ENCODE assay signal across 1 cellular context in genomic region chr6:26522488-26523228, GRCh38.
TF ChIP-seq lines count a peak whose summit lies in the region.
"Not testable (repeated sequence)": the region's sequence is repeated elsewhere in the genome, so short reads cannot be mapped to it uniquely, and the experiment has no call there.

No MANE protein-coding gene starts in this region.

TF ChIP-seq in K562, 482 proteins besides CTCF, POLR2A, EP300 and RAD21:
- peak in 1 of 2 experiments; percentile 47; a peak in 1 of 4 replicates for TF ChIP-seq TBL1XR1 (IDR thresholded peaks at IDR 0.05; ENCODE audit: low read length in 2 of 2)
- TF ChIP-seq MNT (conservative IDR thresholded peaks at IDR 0.05) = peak in 1 of 2 experiments; percentile 46; a peak in 1 of 4 replicates
- peak; percentile 69 for TF ChIP-seq DPF2 (IDR thresholded peaks at IDR 0.05)
- peak in 1 of 2 experiments; percentile 29 for TF ChIP-seq AFF1 (IDR thresholded peaks at IDR 0.05; ENCODE audit: low read depth in 1 of 2, partially characterized antibody in 2 of 2)
- TF ChIP-seq ZNF589 (CRISPR knock-in tag; IDR thresholded peaks at IDR 0.05; ENCODE audit: low read depth) = 0 out of 2 replicates have a peak, but pooled peaks have one; percentile 4
- TF ChIP-seq NFRKB (IDR thresholded peaks at IDR 0.05; ENCODE audit: low read depth) = peak; percentile 76
- peak; percentile 39; the same call in 1 of the 2 replicates for TF ChIP-seq EP400 (IDR thresholded peaks at IDR 0.05)
- 0 out of 2 replicates have a peak, but pooled peaks have one; percentile 48 for TF ChIP-seq POLR2H (tag; IDR thresholded peaks at IDR 0.05; ENCODE audit: low read depth)
- TF ChIP-seq ARID3A (IDR thresholded peaks at IDR 0.05; ENCODE audit: borderline replicate concordance, low read depth, low read length) = 0 out of 2 replicates have a peak, but pooled peaks have one; percentile 32
- TF ChIP-seq DDX20 (tag; IDR thresholded peaks at IDR 0.05; ENCODE audit: low read depth) = peak; percentile 29; the same call in 1 of the 2 replicates
- TF ChIP-seq SOX6 (IDR thresholded peaks at IDR 0.05) = peak; percentile 65
- 0 out of 2 replicates have a peak, but pooled peaks have one; percentile 17 for TF ChIP-seq ATF7 (IDR thresholded peaks at IDR 0.05)
- TF ChIP-seq ZNF175 (CRISPR knock-in tag; IDR thresholded peaks at IDR 0.05; ENCODE audit: low read depth) = 0 out of 2 replicates have a peak, but pooled peaks have one; percentile 42
- peak; percentile 54; the same call in 1 of the 2 replicates for TF ChIP-seq ATF3 (IDR thresholded peaks at IDR 0.05)
- not testable (repeated sequence) for TF ChIP-seq ATF3 (CRISPR knock-in tag; conservative IDR thresholded peaks at IDR 0.05); PBX2 (CRISPR knock-in tag; IDR thresholded peaks at IDR 0.05; ENCODE audit: low read depth)
- peak in 1 of 2 experiments; percentile 22; a peak in 1 of 4 replicates for TF ChIP-seq CSDE1 (IDR thresholded peaks at IDR 0.05)
- peak in 1 of 2 experiments; percentile 50; a peak in 1 of 4 replicates for TF ChIP-seq SIN3A (IDR thresholded peaks at IDR 0.05; ENCODE audit: borderline replicate concordance in 2 of 2, control insufficient read depth in 1 of 2, low read depth in 2 of 2, low read length in 2 of 2)
- TF ChIP-seq ZKSCAN8 (CRISPR knock-in tag; IDR thresholded peaks at IDR 0.05) = peak; percentile 27; the same call in 1 of the 2 replicates
- peak; percentile 18 to 65; a peak in 1 of 4 replicates for TF ChIP-seq MLLT1 (IDR thresholded peaks at IDR 0.05)
- TF ChIP-seq SMARCC2 (IDR thresholded peaks at IDR 0.05; ENCODE audit: low read depth) = 0 out of 2 replicates have a peak, but pooled peaks have one; percentile 37
- TF ChIP-seq ZNF592 (IDR thresholded peaks at IDR 0.05) = 0 out of 2 replicates have a peak, but pooled peaks have one; percentile 52
- TF ChIP-seq MEIS2 (IDR thresholded peaks at IDR 0.05; ENCODE audit: partially characterized antibody) = peak; percentile 30
- TF ChIP-seq PKNOX1 (IDR thresholded peaks at IDR 0.05) = 0 out of 2 replicates have a peak, but pooled peaks have one; percentile 13
- TF ChIP-seq VEZF1 (CRISPR knock-in tag; IDR thresholded peaks at IDR 0.05) = 0 out of 2 replicates have a peak, but pooled peaks have one; percentile 49
- peak; percentile 85 for TF ChIP-seq ZNF24 (IDR thresholded peaks at IDR 0.05)
- TF ChIP-seq ARNT (IDR thresholded peaks at IDR 0.05) = peak in 1 of 2 experiments; percentile 48; a peak in 1 of 4 replicates
- peak; percentile 92 for TF ChIP-seq CEBPB (tag; IDR thresholded peaks at IDR 0.05)
- peak; percentile 47 for TF ChIP-seq PBX2 (tag; conservative IDR thresholded peaks at IDR 0.05; ENCODE audit: low read depth)
- TF ChIP-seq FOSL1 (tag; conservative IDR thresholded peaks at IDR 0.05) = peak; percentile 38; the same call in 1 of the 2 replicates
- peak; percentile 21; the same call in 1 of the 2 replicates for TF ChIP-seq CEBPG (CRISPR knock-in tag; IDR thresholded peaks at IDR 0.05)
- peak; percentile 71 to 78 for TF ChIP-seq CEBPG (tag; conservative IDR thresholded peaks at IDR 0.05 in 1 of 2, IDR thresholded peaks at IDR 0.05 in 1 of 2)
- peak; percentile 57 for TF ChIP-seq SMARCA4 (IDR thresholded peaks at IDR 0.05)
- TF ChIP-seq ILF3 (IDR thresholded peaks at IDR 0.05; ENCODE audit: borderline replicate concordance) = 0 out of 2 replicates have a peak, but pooled peaks have one; percentile 37
- 0 out of 4 replicates have a peak, but pooled peaks of 1 of the 2 experiments have one; percentile 30 for TF ChIP-seq RCOR1 (IDR thresholded peaks at IDR 0.05; ENCODE audit: borderline replicate concordance in 1 of 2, low read depth in 2 of 2, low read length in 2 of 2)
- 0 out of 2 replicates have a peak, but pooled peaks have one; percentile 38 for TF ChIP-seq SUPT5H (IDR thresholded peaks at IDR 0.05)
- peak; percentile 62 for TF ChIP-seq ARID1B (IDR thresholded peaks at IDR 0.05)
- TF ChIP-seq TAF9B (IDR thresholded peaks at IDR 0.05; ENCODE audit: partially characterized antibody) = peak; percentile 39
